35 cellular contexts compared by ENCODE assay signal in genomic region chr11:115631609-115632008, GRCh38.
"Had no signal": no experiment of that assay in that cellular context is flagged by ENCODE, and none has a peak within 500 bp of the region (broad histone marks: within the 10 kb centered on the region; RNA-seq: fewer than 3 reads in every experiment).

No MANE protein-coding gene starts in this region.

- H3K27me3 ChIP-seq: MG63 had no signal

- H3K36me3 ChIP-seq: MG63 had no signal

- H3K4me3 ChIP-seq: MG63 had no signal

- H3K9me3 ChIP-seq: MG63 had no signal

- DNase-seq: Karpas-422, Kasumi-1, MG63, MM.1S, MV-4-11, NCI-H1048, NCI-H1092, NCI-H1092 treated with DMSO at 0.1 percent for 48 hours, NCI-H1105, NCI-H1105 treated with DMSO at 0.1 percent for 48 hours, NCI-H1417, NCI-H1417 treated with DMSO at 0.1 percent for 48 hours, NCI-H1436, NCI-H1436 treated with DMSO at 0.1 percent for 48 hours, NCI-H146, NCI-H1694, NCI-H1694 treated with DMSO at 0.1 percent for 48 hours, NCI-H187, NCI-H187 treated with DMSO at 0.1 percent for 48 hours, NCI-H1930, NCI-H2029, NCI-H2029 treated with DMSO at 0.1 percent for 48 hours, NCI-H2081, NCI-H2081 treated with DMSO at 0.1 percent for 48 hours, NCI-H2107, NCI-H2171, NCI-H2171 treated with DMSO at 0.1 percent for 48 hours, NCI-H2227 treated with DMSO at 0.1 percent for 48 hours, NCI-H226, NCI-H345, NCI-H446, NCI-H446 treated with DMSO at 0.1 percent for 48 hours, NCI-H510A, NCI-H510A treated with DMSO at 0.1 percent for 48 hours, NCI-H524 had no signal
